ENCODE assay signal across 12 cellular contexts in the genomic region with DNA sequence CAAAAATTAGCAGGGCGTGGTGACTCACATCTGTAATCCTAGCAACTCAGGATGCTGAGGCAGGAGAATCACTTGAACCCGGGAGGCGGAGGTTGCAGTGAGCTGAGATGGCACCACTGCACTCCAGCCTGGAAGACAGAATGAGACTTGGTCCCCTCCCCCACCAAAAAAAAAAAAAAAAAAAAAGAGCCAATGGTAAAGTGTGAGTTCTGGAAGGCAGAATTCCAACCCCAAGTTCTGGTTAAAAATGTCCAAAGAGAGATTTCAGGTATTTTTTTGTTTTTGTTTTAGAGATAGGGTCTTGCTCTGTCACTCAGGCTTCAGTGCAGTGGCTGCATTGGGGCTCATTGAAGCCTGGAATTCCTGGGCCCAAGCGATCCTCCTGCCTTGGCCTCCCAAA. TPM values are rescaled to one million over a fixed set of nuclear protein-coding genes. Genes with fewer than 3 reads are reported as not detected.
DNase-seq lines count a peak whose midpoint lies in the region; ATAC-seq and TF ChIP-seq lines count a peak whose summit lies in the region.
"Had no signal": no experiment of that assay in that cellular context is flagged by ENCODE, and none has a peak within 500 bp of the region (broad histone marks: within the 10 kb centered on the region; RNA-seq: fewer than 3 reads in every experiment).

No MANE protein-coding gene starts in this region.

- DNase-seq in activated CD8-positive, alpha-beta memory T cell treated with anti-CD3 and anti-CD28 coated beads, Interleukin-2, amount 10 ng/mL, durations not matched to agents 7 days and 5 days = no peak
- no peak for DNase-seq in activated CD8-positive, alpha-beta memory T cell treated with anti-CD3 and anti-CD28 coated beads, Interleukin-2, amount 50 U/mL, for 4 hours
- no peak for DNase-seq in RWPE1 (ENCODE audit: low spot score)
- no peak for DNase-seq in effector memory CD8-positive, alpha-beta T cell
- DNase-seq in stimulated activated effector memory CD8-positive, alpha-beta T cell treated with anti-CD3 and anti-CD28 coated beads, Interleukin-12 subunit alpha, Interleukin-12 subunit beta, amount 100 ng/mL, for 72 hours (ENCODE audit: low spot score in 2 of 2) = no peak
- no peak for DNase-seq in HuH-7.5 (ENCODE audit: low spot score)
- DNase-seq: dermis blood vessel endothelial cell, foreskin keratinocyte, left cardiac atrium, small intestine had no signal

- no peak overlapping the region for H3K4me3 Mint-ChIP-seq in activated CD8-positive, alpha-beta memory T cell treated with anti-CD3 and anti-CD28 coated beads, Interleukin-2, amount 10 ng/mL, durations not matched to agents 7 days and 5 days
- H3K4me3 Mint-ChIP-seq in effector memory CD8-positive, alpha-beta T cell = peak overlapping the region; percentile 95
- H3K4me3 Mint-ChIP-seq in stimulated activated effector memory CD8-positive, alpha-beta T cell treated with anti-CD3 and anti-CD28 coated beads, Interleukin-12 subunit alpha, Interleukin-12 subunit beta, amount 100 ng/mL, for 72 hours = peak overlapping the region; percentile 97

- H3K9me3 Mint-ChIP-seq in activated CD8-positive, alpha-beta memory T cell treated with anti-CD3 and anti-CD28 coated beads, Interleukin-2, amount 10 ng/mL, durations not matched to agents 7 days and 5 days (ENCODE audit: low read depth) = no peaks in the 10 kb centered on the region
- no peaks in the 10 kb centered on the region for H3K9me3 Mint-ChIP-seq in effector memory CD8-positive, alpha-beta T cell
- no peaks in the 10 kb centered on the region for H3K9me3 Mint-ChIP-seq in stimulated activated effector memory CD8-positive, alpha-beta T cell treated with anti-CD3 and anti-CD28 coated beads, Interleukin-12 subunit alpha, Interleukin-12 subunit beta, amount 100 ng/mL, for 72 hours

- peak overlapping the region; percentile 98 for H3K27ac ChIP-seq in RWPE1

- peaks cover 63% of the 10 kb centered on the region for H3K4me1 Mint-ChIP-seq in activated CD8-positive, alpha-beta memory T cell treated with anti-CD3 and anti-CD28 coated beads, Interleukin-2, amount 10 ng/mL, durations not matched to agents 7 days and 5 days
- H3K4me1 Mint-ChIP-seq in effector memory CD8-positive, alpha-beta T cell (ENCODE audit: low read depth in 2 of 2) = peaks cover 52 to 59% of the 10 kb centered on the region in 2 donors
- peaks cover 53% of the 10 kb centered on the region for H3K4me1 Mint-ChIP-seq in stimulated activated effector memory CD8-positive, alpha-beta T cell treated with anti-CD3 and anti-CD28 coated beads, Interleukin-12 subunit alpha, Interleukin-12 subunit beta, amount 100 ng/mL, for 72 hours

- H3K27me3 Mint-ChIP-seq in activated CD8-positive, alpha-beta memory T cell treated with anti-CD3 and anti-CD28 coated beads, Interleukin-2, amount 10 ng/mL, durations not matched to agents 7 days and 5 days = no peaks in the 10 kb centered on the region
- H3K27me3 Mint-ChIP-seq in effector memory CD8-positive, alpha-beta T cell = no peaks in the 10 kb centered on the region

- CTCF ChIA-PET in activated CD8-positive, alpha-beta memory T cell treated with anti-CD3 and anti-CD28 coated beads, Interleukin-2, amount 10 ng/mL, durations not matched to agents 7 days and 5 days (lab: Charles Lee) = interaction anchor here (1.6 kb wide), 1 partner anchor 15 kb away, joined by 5 read pairs; a partner anchor contains a TSS
- CTCF ChIA-PET in RWPE1 (lab: Yijun Ruan, JAX) = no interaction called here

- POLR2A ChIA-PET in RWPE1 (lab: Yijun Ruan, JAX; ENCODE audit: low non-redundant PET) = no interaction called here

- peaks cover 21% of the 10 kb centered on the region for H3K36me3 Mint-ChIP-seq in activated CD8-positive, alpha-beta memory T cell treated with anti-CD3 and anti-CD28 coated beads, Interleukin-2, amount 10 ng/mL, durations not matched to agents 7 days and 5 days
- peaks cover 46% of the 10 kb centered on the region for H3K36me3 Mint-ChIP-seq in effector memory CD8-positive, alpha-beta T cell (ENCODE audit: insufficient read depth)
- H3K36me3 Mint-ChIP-seq in stimulated activated effector memory CD8-positive, alpha-beta T cell treated with anti-CD3 and anti-CD28 coated beads, Interleukin-12 subunit alpha, Interleukin-12 subunit beta, amount 100 ng/mL, for 72 hours = peaks cover 63% of the 10 kb centered on the region

- TF ChIP-seq CTCF in RWPE1 (conservative IDR thresholded peaks at IDR 0.05; ENCODE audit: low read depth) = no peak

- ATAC-seq in activated CD8-positive, alpha-beta memory T cell treated with anti-CD3 and anti-CD28 coated beads, Interleukin-2, amount 10 ng/mL, durations not matched to agents 7 days and 5 days = no peak
- no peak for ATAC-seq in effector memory CD8-positive, alpha-beta T cell (replicated peaks)
- no peak for ATAC-seq in stimulated activated effector memory CD8-positive, alpha-beta T cell treated with anti-CD3 and anti-CD28 coated beads, Interleukin-12 subunit alpha, Interleukin-12 subunit beta, amount 100 ng/mL, for 72 hours
- ATAC-seq in HG03039 (IDR thresholded peaks at IDR 0.05; ENCODE audit: unreplicated experiment) (no peak), HG03460 (IDR thresholded peaks at IDR 0.05; ENCODE audit: unreplicated experiment) (no peak)
- ATAC-seq: foreskin keratinocyte, left cardiac atrium had no signal

- peak overlapping the region; percentile 99 for H3K27ac Mint-ChIP-seq in activated CD8-positive, alpha-beta memory T cell treated with anti-CD3 and anti-CD28 coated beads, Interleukin-2, amount 10 ng/mL, durations not matched to agents 7 days and 5 days
- H3K27ac Mint-ChIP-seq in effector memory CD8-positive, alpha-beta T cell = peak overlapping the region; percentile 98
- H3K27ac Mint-ChIP-seq in stimulated activated effector memory CD8-positive, alpha-beta T cell treated with anti-CD3 and anti-CD28 coated beads, Interleukin-12 subunit alpha, Interleukin-12 subunit beta, amount 100 ng/mL, for 72 hours = peak overlapping the region; percentile 89

RNA-seq across cellular contexts. Expression of a gene that starts 1.6 kb away (rescaled TPM):
- 100 to 1,000 TPM; 436 to 623 TPM for total RNA-seq in activated CD8-positive, alpha-beta memory T cell treated with anti-CD3 and anti-CD28 coated beads, Interleukin-2, amount 10 ng/mL, durations not matched to agents 7 days and 5 days

RNA-seq across cellular contexts. Expression of a gene that starts 14.8 kb away (rescaled TPM):
- total RNA-seq in activated CD8-positive, alpha-beta memory T cell treated with anti-CD3 and anti-CD28 coated beads, Interleukin-2, amount 10 ng/mL, durations not matched to agents 7 days and 5 days = 1 to 10 TPM; 8.1 to 9.1 TPM

RNA-seq across cellular contexts. Expression of a gene that starts 30.8 kb away (rescaled TPM):
- total RNA-seq in activated CD8-positive, alpha-beta memory T cell treated with anti-CD3 and anti-CD28 coated beads, Interleukin-2, amount 10 ng/mL, durations not matched to agents 7 days and 5 days = 10 to 100 TPM; 52.5 to 67.8 TPM

RNA-seq across cellular contexts. Expression of a gene that starts 36.5 kb away (rescaled TPM):
- total RNA-seq in activated CD8-positive, alpha-beta memory T cell treated with anti-CD3 and anti-CD28 coated beads, Interleukin-2, amount 10 ng/mL, durations not matched to agents 7 days and 5 days = 10 to 100 TPM; 67.8 to 90.0 TPM
